1 cellular context compared by ENCODE assay signal in the genomic region with DNA sequence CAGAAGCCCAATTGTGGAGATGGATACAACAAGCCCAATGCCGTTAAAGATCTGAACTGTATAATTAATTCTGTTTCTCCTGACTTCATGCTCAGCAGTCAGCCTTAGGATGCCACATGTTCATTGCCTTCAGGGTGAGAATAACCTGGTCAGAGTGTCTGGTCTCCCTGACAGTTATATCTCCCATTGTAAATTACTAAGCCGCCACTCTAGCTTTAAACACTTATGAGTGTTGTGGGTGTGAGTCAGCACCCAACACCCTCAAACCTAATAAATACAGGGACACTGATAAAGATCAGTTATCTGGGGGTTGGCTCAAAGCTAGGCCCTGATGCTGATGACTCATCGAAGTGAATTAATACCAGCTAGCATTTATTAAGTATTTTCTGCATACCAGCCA.
TF ChIP-seq lines count a peak whose summit lies in the region.

No MANE protein-coding gene starts in this region.

TF ChIP-seq in K562, 482 proteins besides CTCF, POLR2A, EP300 and RAD21 (continued from another document):
- TF ChIP-seq, protein P1, sequence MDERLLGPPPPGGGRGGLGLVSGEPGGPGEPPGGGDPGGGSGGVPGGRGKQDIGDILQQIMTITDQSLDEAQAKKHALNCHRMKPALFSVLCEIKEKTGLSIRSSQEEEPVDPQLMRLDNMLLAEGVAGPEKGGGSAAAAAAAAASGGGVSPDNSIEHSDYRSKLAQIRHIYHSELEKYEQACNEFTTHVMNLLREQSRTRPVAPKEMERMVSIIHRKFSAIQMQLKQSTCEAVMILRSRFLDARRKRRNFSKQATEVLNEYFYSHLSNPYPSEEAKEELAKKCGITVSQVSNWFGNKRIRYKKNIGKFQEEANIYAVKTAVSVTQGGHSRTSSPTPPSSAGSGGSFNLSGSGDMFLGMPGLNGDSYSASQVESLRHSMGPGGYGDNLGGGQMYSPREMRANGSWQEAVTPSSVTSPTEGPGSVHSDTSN (CRISPR knock-in tag; IDR thresholded peaks at IDR 0.05; ENCODE audit: low read depth): no peak
- TF ChIP-seq, protein P1 (tag; conservative IDR thresholded peaks at IDR 0.05; ENCODE audit: low read depth): peak; percentile 24; the same call in 1 of the 2 replicates
- TF ChIP-seq STAG1 (CRISPR knock-in tag; IDR thresholded peaks at IDR 0.05; ENCODE audit: borderline replicate concordance): no peak
- no peak for TF ChIP-seq TCF7L2 (IDR thresholded peaks at IDR 0.05; ENCODE audit: low read depth, low read length)
- no peak for TF ChIP-seq BMI1 (IDR thresholded peaks at IDR 0.05; ENCODE audit: low read length)
- TF ChIP-seq ZNF263 (CRISPR knock-in tag; IDR thresholded peaks at IDR 0.05; ENCODE audit: borderline replicate concordance): no peak
- TF ChIP-seq TAF15 (IDR thresholded peaks at IDR 0.05; ENCODE audit: low read depth, low read length): no peak
- TF ChIP-seq, protein P2, sequence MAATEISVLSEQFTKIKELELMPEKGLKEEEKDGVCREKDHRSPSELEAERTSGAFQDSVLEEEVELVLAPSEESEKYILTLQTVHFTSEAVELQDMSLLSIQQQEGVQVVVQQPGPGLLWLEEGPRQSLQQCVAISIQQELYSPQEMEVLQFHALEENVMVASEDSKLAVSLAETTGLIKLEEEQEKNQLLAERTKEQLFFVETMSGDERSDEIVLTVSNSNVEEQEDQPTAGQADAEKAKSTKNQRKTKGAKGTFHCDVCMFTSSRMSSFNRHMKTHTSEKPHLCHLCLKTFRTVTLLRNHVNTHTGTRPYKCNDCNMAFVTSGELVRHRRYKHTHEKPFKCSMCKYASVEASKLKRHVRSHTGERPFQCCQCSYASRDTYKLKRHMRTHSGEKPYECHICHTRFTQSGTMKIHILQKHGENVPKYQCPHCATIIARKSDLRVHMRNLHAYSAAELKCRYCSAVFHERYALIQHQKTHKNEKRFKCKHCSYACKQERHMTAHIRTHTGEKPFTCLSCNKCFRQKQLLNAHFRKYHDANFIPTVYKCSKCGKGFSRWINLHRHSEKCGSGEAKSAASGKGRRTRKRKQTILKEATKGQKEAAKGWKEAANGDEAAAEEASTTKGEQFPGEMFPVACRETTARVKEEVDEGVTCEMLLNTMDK (IDR thresholded peaks at IDR 0.05; ENCODE audit: borderline replicate concordance, insufficient read depth, low read depth, low read length, poor library complexity, severe bottlenecking): no peak
- TF ChIP-seq ZC3H8 (IDR thresholded peaks at IDR 0.05): no peak
- TF ChIP-seq CBFA2T3 (IDR thresholded peaks at IDR 0.05): no peak
- no peak for TF ChIP-seq MBD2 (IDR thresholded peaks at IDR 0.05; ENCODE audit: borderline replicate concordance, low read depth)
- no peak for TF ChIP-seq HNRNPUL1 (IDR thresholded peaks at IDR 0.05; ENCODE audit: low read length)
- TF ChIP-seq RFX7 (CRISPR knock-in tag; IDR thresholded peaks at IDR 0.05): no peak
- TF ChIP-seq CEBPG (CRISPR knock-in tag; IDR thresholded peaks at IDR 0.05): no peak
- TF ChIP-seq CEBPG (tag; conservative IDR thresholded peaks at IDR 0.05 in 1 of 2, IDR thresholded peaks at IDR 0.05 in 1 of 2): no peak
- peak; percentile 87 for TF ChIP-seq FOSL1 (tag; conservative IDR thresholded peaks at IDR 0.05)
- TF ChIP-seq, protein P3, sequence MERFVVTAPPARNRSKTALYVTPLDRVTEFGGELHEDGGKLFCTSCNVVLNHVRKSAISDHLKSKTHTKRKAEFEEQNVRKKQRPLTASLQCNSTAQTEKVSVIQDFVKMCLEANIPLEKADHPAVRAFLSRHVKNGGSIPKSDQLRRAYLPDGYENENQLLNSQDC (CRISPR knock-in tag; IDR thresholded peaks at IDR 0.05): no peak
- TF ChIP-seq ZFPM2 (CRISPR knock-in tag; IDR thresholded peaks at IDR 0.05): no peak
- TF ChIP-seq FOS (IDR thresholded peaks at IDR 0.05; ENCODE audit: extremely low read depth, insufficient read length): no peak
- TF ChIP-seq, protein P4, sequence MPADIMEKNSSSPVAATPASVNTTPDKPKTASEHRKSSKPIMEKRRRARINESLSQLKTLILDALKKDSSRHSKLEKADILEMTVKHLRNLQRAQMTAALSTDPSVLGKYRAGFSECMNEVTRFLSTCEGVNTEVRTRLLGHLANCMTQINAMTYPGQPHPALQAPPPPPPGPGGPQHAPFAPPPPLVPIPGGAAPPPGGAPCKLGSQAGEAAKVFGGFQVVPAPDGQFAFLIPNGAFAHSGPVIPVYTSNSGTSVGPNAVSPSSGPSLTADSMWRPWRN (IDR thresholded peaks at IDR 0.05; ENCODE audit: low read depth): no peak
- TF ChIP-seq, protein P5, sequence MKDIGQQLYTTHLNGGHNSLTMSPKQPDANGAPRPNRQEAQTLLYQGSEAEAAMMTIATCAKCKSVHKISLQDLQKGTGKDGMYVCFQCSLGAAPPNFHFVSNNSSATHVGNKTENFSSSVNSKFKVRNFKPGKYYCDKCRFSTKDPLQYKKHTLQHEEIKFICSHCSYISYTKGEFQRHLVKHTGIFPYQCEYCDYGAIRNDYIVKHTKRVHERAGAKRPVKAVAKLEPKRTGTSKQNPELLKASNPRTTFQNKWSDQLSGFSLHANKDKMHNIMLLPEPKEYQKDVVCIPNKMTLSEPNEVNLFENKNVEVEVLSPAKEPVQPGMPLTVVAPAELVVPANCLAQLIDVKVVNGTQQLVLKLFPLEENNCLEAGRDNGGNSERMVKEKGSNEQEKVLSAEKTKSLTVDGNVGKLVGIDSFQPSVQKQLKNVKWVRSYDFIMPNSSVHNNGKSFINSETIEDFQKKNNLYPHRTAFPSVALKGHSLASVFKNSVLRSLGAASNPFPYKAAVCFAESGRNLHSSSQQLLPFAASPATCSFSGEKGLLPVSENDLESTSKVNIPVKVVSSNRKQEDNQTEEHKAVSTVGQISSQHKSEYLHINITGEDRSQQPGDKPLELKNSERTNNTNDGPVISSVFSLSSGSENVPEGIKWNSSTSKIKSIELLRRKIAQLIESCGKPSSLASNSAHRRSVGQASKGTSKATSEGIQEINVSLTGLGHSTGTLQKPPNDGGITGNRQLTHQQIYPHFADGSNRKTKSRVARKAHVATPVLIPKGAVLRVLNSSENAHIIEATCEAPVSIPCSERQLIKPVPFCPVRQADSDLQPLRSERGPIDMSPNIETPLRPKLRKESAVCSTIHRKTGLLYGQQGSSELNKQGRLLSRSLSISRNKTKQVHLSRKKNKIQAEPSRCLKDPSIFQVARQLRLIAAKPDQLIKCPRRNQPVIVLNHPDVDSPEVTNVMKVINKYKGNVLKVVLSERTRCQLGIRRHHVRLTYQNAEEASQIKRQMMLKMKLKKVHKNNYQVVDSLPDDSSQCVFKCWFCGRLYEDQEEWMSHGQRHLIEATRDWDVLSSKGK (CRISPR knock-in tag; IDR thresholded peaks at IDR 0.05): no peak
- TF ChIP-seq, protein P6, sequence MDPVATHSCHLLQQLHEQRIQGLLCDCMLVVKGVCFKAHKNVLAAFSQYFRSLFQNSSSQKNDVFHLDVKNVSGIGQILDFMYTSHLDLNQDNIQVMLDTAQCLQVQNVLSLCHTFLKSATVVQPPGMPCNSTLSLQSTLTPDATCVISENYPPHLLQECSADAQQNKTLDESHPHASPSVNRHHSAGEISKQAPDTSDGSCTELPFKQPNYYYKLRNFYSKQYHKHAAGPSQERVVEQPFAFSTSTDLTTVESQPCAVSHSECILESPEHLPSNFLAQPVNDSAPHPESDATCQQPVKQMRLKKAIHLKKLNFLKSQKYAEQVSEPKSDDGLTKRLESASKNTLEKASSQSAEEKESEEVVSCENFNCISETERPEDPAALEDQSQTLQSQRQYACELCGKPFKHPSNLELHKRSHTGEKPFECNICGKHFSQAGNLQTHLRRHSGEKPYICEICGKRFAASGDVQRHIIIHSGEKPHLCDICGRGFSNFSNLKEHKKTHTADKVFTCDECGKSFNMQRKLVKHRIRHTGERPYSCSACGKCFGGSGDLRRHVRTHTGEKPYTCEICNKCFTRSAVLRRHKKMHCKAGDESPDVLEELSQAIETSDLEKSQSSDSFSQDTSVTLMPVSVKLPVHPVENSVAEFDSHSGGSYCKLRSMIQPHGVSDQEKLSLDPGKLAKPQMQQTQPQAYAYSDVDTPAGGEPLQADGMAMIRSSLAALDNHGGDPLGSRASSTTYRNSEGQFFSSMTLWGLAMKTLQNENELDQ (CRISPR knock-in tag; IDR thresholded peaks at IDR 0.05; ENCODE audit: borderline replicate concordance): no peak
- TF ChIP-seq JUND (IDR thresholded peaks at IDR 0.05; ENCODE audit: borderline replicate concordance, low read depth, low read length): peak; percentile 53; the same call in 1 of the 2 replicates
- peak; percentile 60; the same call in 1 of the 3 replicates for TF ChIP-seq JUND (tag; IDR thresholded peaks at IDR 0.05; ENCODE audit: borderline replicate concordance, low read depth, low read length)
- TF ChIP-seq ZNF140 (CRISPR knock-in tag; IDR thresholded peaks at IDR 0.05): no peak
- no peak for TF ChIP-seq HCFC1 (IDR thresholded peaks at IDR 0.05; ENCODE audit: low read depth, low read length)
